Comparison of ENCODE assay signal across 33 cellular contexts in genomic region chr20:54746796-54747195, GRCh38.
"Had no signal": no experiment of that assay in that cellular context is flagged by ENCODE, and none has a peak within 500 bp of the region (broad histone marks: within the 10 kb centered on the region; RNA-seq: fewer than 3 reads in every experiment).

No MANE protein-coding gene starts in this region.

- H3K27ac ChIP-seq: adrenal gland, ascending aorta, body of pancreas, brain microvascular endothelial cell, breast epithelium, cardiac muscle cell had no signal

- H3K9me3 ChIP-seq: adrenal gland, ascending aorta, body of pancreas had no signal

- H3K27me3 ChIP-seq: adrenal gland, ascending aorta, body of pancreas, brain microvascular endothelial cell, breast epithelium, cardiac muscle cell had no signal

- H3K4me3 ChIP-seq: adrenal gland, ascending aorta, body of pancreas, breast epithelium, cardiac muscle cell had no signal

- ATAC-seq: activated naive CD4-positive, alpha-beta T cell treated with anti-CD3 and anti-CD28 coated beads, Interleukin-2, amount 50 U/mL, for 72 hours; activated naive CD8-positive, alpha-beta T cell treated with anti-CD3 and anti-CD28 coated beads, Interleukin-2, amount 50 U/mL, for 24 hours; activated T-cell treated with anti-CD3 and anti-CD28 coated beads, Interleukin-2, amount 50 U/mL, for 4 hours; activated T-cell treated with anti-CD3 and anti-CD28 coated beads, Interleukin-2, amount 50 U/mL, for 72 hours; activated T-helper 17 cell treated with anti-CD3 and anti-CD28 coated beads, Interleukin-2, amount 50 U/mL, for 72 hours; body of pancreas had no signal

- DNase-seq: activated effector memory CD4-positive, alpha-beta T cell treated with anti-CD3 and anti-CD28 coated beads, Interleukin-2, amount 50 U/mL, for 16 hours; activated effector memory CD4-positive, alpha-beta T cell treated with Interleukin-2 at 50 U/mL for 16 hours; activated gamma-delta T cell; activated gamma-delta T cell treated with Interleukin-2 at 50 U/mL for 16 hours; activated naive CD4-positive, alpha-beta T cell; activated naive CD4-positive, alpha-beta T cell treated with anti-CD3 and anti-CD28 coated beads for 36 hours; activated naive CD4-positive, alpha-beta T cell treated with anti-CD3 and anti-CD28 coated beads, Interleukin-2, amount 10 ng/mL, durations not matched to agents 7 days and 5 days; activated naive CD4-positive, alpha-beta T cell treated with anti-CD3 and anti-CD28 coated beads, Interleukin-2, amount 50 U/mL, for 16 hours; activated naive CD4-positive, alpha-beta T cell treated with Interleukin-2 at 50 U/mL for 16 hours; activated naive CD8-positive, alpha-beta T cell treated with anti-CD3 and anti-CD28 coated beads for 36 hours; activated naive CD8-positive, alpha-beta T cell treated with anti-CD3 and anti-CD28 coated beads, Interleukin-2, amount 10 ng/mL, durations not matched to agents 7 days and 5 days; activated naive CD8-positive, alpha-beta T cell treated with anti-CD3 and anti-CD28 coated beads, Interleukin-2, amount 50 U/mL, for 24 hours; activated T-cell treated with anti-CD3 and anti-CD28 coated beads, Interleukin-2, amount 50 U/mL, for 1 hour; activated T-cell treated with anti-CD3 and anti-CD28 coated beads, Interleukin-2, amount 50 U/mL, for 24 hours; activated T-cell treated with anti-CD3 and anti-CD28 coated beads, Interleukin-2, amount 50 U/mL, for 4 hours; activated T-cell treated with anti-CD3 and anti-CD28 coated beads, Interleukin-2, amount 50 U/mL, for 48 hours; activated T-cell treated with anti-CD3 and anti-CD28 coated beads, Interleukin-2, amount 50 U/mL, for 72 hours; adrenal gland; amniotic stem cell; amygdala; anterior cingulate cortex; aorta; body of pancreas; brain microvascular endothelial cell; central memory CD4-positive, alpha-beta T cell; cerebellar nuclear complex had no signal

- H3K36me3 ChIP-seq: adrenal gland, ascending aorta, brain microvascular endothelial cell, breast epithelium, cardiac muscle cell had no signal

- FAIRE-seq: astrocyte, bronchial epithelial cell had no signal

- H3K4me1 ChIP-seq: adrenal gland, ascending aorta, body of pancreas, breast epithelium had no signal
